Comparison of ENCODE assay signal across 1 cellular context in the genomic region with DNA sequence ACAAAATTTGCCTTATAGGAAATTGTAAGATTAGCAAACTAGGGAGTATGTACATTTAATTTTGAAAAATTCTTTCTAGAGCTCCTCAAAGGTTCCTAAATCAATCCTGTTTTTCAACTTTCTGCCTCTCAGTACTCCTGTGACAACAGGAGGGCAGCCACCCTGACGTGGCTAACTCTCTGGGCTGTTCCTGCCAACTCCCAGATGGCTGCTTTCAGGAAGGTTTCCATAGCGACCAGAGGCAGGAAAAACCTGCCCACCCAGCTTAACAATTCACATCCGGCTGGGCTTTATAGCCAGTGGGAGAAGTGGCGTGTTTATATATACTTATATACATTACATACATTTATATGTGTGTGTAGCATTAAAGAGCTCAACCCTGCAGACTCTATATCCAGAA.
TF ChIP-seq lines count a peak whose summit lies in the region.

No MANE protein-coding gene starts in this region.

TF ChIP-seq in WTC11, 78 proteins besides CTCF, POLR2A, EP300 and RAD21 (continued from another document):
- TF ChIP-seq, protein P1, sequence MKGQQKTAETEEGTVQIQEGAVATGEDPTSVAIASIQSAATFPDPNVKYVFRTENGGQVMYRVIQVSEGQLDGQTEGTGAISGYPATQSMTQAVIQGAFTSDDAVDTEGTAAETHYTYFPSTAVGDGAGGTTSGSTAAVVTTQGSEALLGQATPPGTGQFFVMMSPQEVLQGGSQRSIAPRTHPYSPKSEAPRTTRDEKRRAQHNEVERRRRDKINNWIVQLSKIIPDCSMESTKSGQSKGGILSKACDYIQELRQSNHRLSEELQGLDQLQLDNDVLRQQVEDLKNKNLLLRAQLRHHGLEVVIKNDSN (CRISPR knock-in tag; IDR thresholded peaks at IDR 0.05) = no peak
- TF ChIP-seq SMAD3 (CRISPR knock-in tag; IDR thresholded peaks at IDR 0.05; ENCODE audit: borderline replicate concordance) = no peak
- TF ChIP-seq ZNF396 (CRISPR knock-in tag; IDR thresholded peaks at IDR 0.05; ENCODE audit: borderline replicate concordance) = no peak
- no peak for TF ChIP-seq TEAD1 (CRISPR knock-in tag; IDR thresholded peaks at IDR 0.05)
